Comparison of ENCODE assay signal across 16 cellular contexts in the genomic region with DNA sequence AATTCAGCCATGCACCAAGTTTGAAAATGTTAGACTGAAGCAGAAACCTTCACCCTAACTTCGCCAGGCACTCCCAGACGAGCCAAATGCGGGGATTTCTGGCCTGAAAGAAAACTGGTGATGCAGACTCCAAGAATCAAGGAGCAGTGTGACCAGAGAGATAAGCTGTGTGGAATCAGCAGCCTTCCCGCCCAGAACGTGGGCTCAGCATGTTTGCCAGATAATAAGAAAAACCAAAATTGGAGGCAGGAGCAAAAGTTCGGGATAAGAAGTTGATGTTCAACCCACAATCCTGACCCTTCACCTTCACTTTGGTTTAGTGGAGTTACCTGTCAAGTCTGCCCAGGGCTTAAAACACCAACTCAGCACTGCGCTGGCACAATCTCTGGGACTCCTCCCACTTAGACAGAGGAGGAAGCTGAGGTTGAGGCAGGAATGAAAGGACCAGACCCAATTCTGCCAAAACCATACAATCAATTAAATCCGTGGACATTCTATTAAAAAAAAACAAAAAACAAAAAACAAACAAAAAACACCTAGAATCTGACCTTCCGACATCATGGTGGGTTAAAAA. TPM values are rescaled to one million over a fixed set of nuclear protein-coding genes. Genes with fewer than 3 reads are reported as not detected.
DNase-seq lines count a peak whose midpoint lies in the region; ATAC-seq and TF ChIP-seq lines count a peak whose summit lies in the region.
"Had no signal": no experiment of that assay in that cellular context is flagged by ENCODE, and none has a peak within 500 bp of the region (broad histone marks: within the 10 kb centered on the region; RNA-seq: fewer than 3 reads in every experiment).

No MANE protein-coding gene starts in this region.

- peaks cover 23% of the 10 kb centered on the region for H3K4me1 Mint-ChIP-seq in CD4-positive, alpha-beta T cell (ENCODE audit: low read depth)
- H3K4me1 Mint-ChIP-seq in immature natural killer cell (peaks cover 15 to 17% of the 10 kb centered on the region in 2 donors), progenitor cell of endocrine pancreas (ENCODE audit: low read depth) (peaks cover 25% of the 10 kb centered on the region)

- TF ChIP-seq CTCF in CD4-positive, alpha-beta T cell (IDR thresholded peaks at IDR 0.05) = no peak
- no peak for TF ChIP-seq CTCF in progenitor cell of endocrine pancreas (IDR thresholded peaks at IDR 0.05; ENCODE audit: unreplicated experiment)

- POLR2A ChIA-PET in CD4-positive, alpha-beta T cell (lab: Charles Lee) = interaction anchor here (1.1 kb wide), 1 partner anchor 31 kb away, joined by 3 read pairs; no protein-coding TSS in a partner anchor

- peaks cover 7% of the 10 kb centered on the region for H3K36me3 Mint-ChIP-seq in CD4-positive, alpha-beta T cell (ENCODE audit: low read depth)
- H3K36me3 Mint-ChIP-seq in immature natural killer cell (peaks cover 0 to 5% (median 0%) of the 10 kb centered on the region in 3 donors), progenitor cell of endocrine pancreas (ENCODE audit: insufficient read depth) (no peaks in the 10 kb centered on the region)

- intact Hi-C loops in CD4-positive, alpha-beta T cell (cut with DNase I, micrococcal nuclease) = loop anchor here (2.0 to 10.0 kb wide), 4 partner anchors 61 to 258 kb away; a partner anchor contains a TSS

- no peak for ATAC-seq in CD4-positive, alpha-beta T cell (ENCODE audit: poor library complexity)
- ATAC-seq: PC-3 had no signal

- H3K9me3 Mint-ChIP-seq in CD4-positive, alpha-beta T cell = no peaks in the 10 kb centered on the region
- H3K9me3 Mint-ChIP-seq in immature natural killer cell (no peaks in the 10 kb centered on the region), progenitor cell of endocrine pancreas (ENCODE audit: low read depth) (no peaks in the 10 kb centered on the region)
- H3K9me3 Mint-ChIP-seq: mesothelial cell of epicardium; stimulated activated naive CD8-positive, alpha-beta T cell treated with anti-CD3 and anti-CD28 coated beads, Interleukin-15, Interleukin-2, amounts not matched to agents 100 ng/mL and 50 ng/mL, for 24 hours had no signal

- no peaks in the 10 kb centered on the region for H3K9me3 ChIP-seq in CD4-positive, alpha-beta T cell (ENCODE audit: control insufficient read depth, low read length)
- H3K9me3 ChIP-seq: SK-N-SH had no signal

- H3K27ac ChIP-seq in CD4-positive, alpha-beta T cell (ENCODE audit: low read depth, low read length) = no peak overlapping the region

- peak overlapping the region; percentile 68 for H3K4me3 Mint-ChIP-seq in CD4-positive, alpha-beta T cell
- peak overlapping the region in 4 of 5 donors; percentile 3 to 45 (median 9) for H3K4me3 Mint-ChIP-seq in immature natural killer cell
- peak overlapping the region; percentile 68 for H3K4me3 Mint-ChIP-seq in progenitor cell of endocrine pancreas (ENCODE audit: low read depth)

- no peaks in the 10 kb centered on the region for H3K27me3 ChIP-seq in CD4-positive, alpha-beta T cell (ENCODE audit: control insufficient read depth, insufficient read depth, low read length)

- CTCF ChIA-PET in CD4-positive, alpha-beta T cell (lab: Charles Lee) = interaction anchor here (0.8 to 3.1 kb wide), 2 partner anchors 23 to 260 kb away, joined by 3 to 11 read pairs; a partner anchor contains a TSS

- H3K27ac Mint-ChIP-seq in CD4-positive, alpha-beta T cell = no peak overlapping the region
- H3K27ac Mint-ChIP-seq in immature natural killer cell (no peak overlapping the region), progenitor cell of endocrine pancreas (no peak overlapping the region)
- H3K27ac Mint-ChIP-seq: mesothelial cell of epicardium; stimulated activated naive CD8-positive, alpha-beta T cell treated with anti-CD3 and anti-CD28 coated beads, Interleukin-15, Interleukin-2, amounts not matched to agents 100 ng/mL and 50 ng/mL, for 24 hours had no signal

- no peak for DNase-seq in CD4-positive, alpha-beta T cell
- DNase-seq in OCI-M1 (lab: John Stamatoyannopoulos, UW) = peak; percentile 38
- no peak for DNase-seq in immature natural killer cell
- DNase-seq in progenitor cell of endocrine pancreas (ENCODE audit: low spot score, unreplicated experiment) = no peak
- DNase-seq in NCI-H1694 treated with DMSO at 0.1 percent for 48 hours (lab: John Stamatoyannopoulos, UW) = no peak
- DNase-seq in GM19238 (ENCODE audit: insufficient read length, low spot score) = no peak
- DNase-seq in AG08395 (ENCODE audit: low spot score) = no peak
- DNase-seq in activated T-cell treated with anti-CD3 and anti-CD28 coated beads, Interleukin-2, amount 50 U/mL, for 1 hour = no peak
- DNase-seq: activated effector memory CD4-positive, alpha-beta T cell treated with Interleukin-2 at 50 U/mL for 16 hours; aorta; NCI-H1694; PC-3; SK-N-SH had no signal

- H3K27me3 Mint-ChIP-seq in CD4-positive, alpha-beta T cell = no peaks in the 10 kb centered on the region
- peaks cover 9 to 24% (median 11%) of the 10 kb centered on the region in 3 donors for H3K27me3 Mint-ChIP-seq in immature natural killer cell (ENCODE audit: low read depth in 3 of 3)
- H3K27me3 Mint-ChIP-seq in progenitor cell of endocrine pancreas = peaks cover 20% of the 10 kb centered on the region

RNA-seq across cellular contexts. Expression of a gene that starts 3.0 kb away (rescaled TPM):
- total RNA-seq in CD4-positive, alpha-beta T cell = 10 to 100 TPM in 1 of 2 experiments, 1 to 10 TPM in 1; 9.0 to 10.2 TPM
- 1 to 10 TPM; 3.6 to 8.3 (median 4.5) TPM for polyA plus RNA-seq in immature natural killer cell
- total RNA-seq in progenitor cell of endocrine pancreas = 21.1 and 21.9 TPM in 2 replicates

RNA-seq across cellular contexts. Expression of a gene that starts 19.9 kb away (rescaled TPM):
- total RNA-seq in CD4-positive, alpha-beta T cell = under 1 TPM; 0.41 to 0.45 TPM
- under 1 TPM; 0.12 to 0.95 (median 0.64) TPM for polyA plus RNA-seq in immature natural killer cell
- total RNA-seq in progenitor cell of endocrine pancreas = 0.43 and 0.69 TPM in 2 replicates
- total RNA-seq: NCI-H460 had no signal

RNA-seq across cellular contexts. Expression of a gene that starts 24.1 kb away (rescaled TPM):
- total RNA-seq in CD4-positive, alpha-beta T cell = 1 to 10 TPM; 1.3 to 1.5 TPM
- 10 to 100 TPM in 1 of 3 donors, 1 to 10 TPM in 2; 5.0 to 12.7 (median 9.2) TPM for polyA plus RNA-seq in immature natural killer cell
- total RNA-seq in progenitor cell of endocrine pancreas = 1.2 and 1.5 TPM in 2 replicates

RNA-seq across cellular contexts. Expression of a gene that starts 59.1 kb away (rescaled TPM):
- total RNA-seq in CD4-positive, alpha-beta T cell = 100 to 1,000 TPM; 550 to 572 TPM
- 100 to 1,000 TPM in 1 of 3 donors, 10 to 100 TPM in 2; 57.0 to 198 (median 84.1) TPM for polyA plus RNA-seq in immature natural killer cell
- 367 and 378 TPM in 2 replicates for total RNA-seq in progenitor cell of endocrine pancreas

Comparison
In these comparisons a context has a peak if more than half of its experiments do, and no peak if none do; other contexts are left out.
1. H3K4me3 Mint-ChIP-seq: peak in every context shown above with its lines; median percentile 68 in CD4-positive, alpha-beta T cell; 68 in progenitor cell of endocrine pancreas; 9 in immature natural killer cell.